ENCODE assay signal across 8 cellular contexts in the genomic region with DNA sequence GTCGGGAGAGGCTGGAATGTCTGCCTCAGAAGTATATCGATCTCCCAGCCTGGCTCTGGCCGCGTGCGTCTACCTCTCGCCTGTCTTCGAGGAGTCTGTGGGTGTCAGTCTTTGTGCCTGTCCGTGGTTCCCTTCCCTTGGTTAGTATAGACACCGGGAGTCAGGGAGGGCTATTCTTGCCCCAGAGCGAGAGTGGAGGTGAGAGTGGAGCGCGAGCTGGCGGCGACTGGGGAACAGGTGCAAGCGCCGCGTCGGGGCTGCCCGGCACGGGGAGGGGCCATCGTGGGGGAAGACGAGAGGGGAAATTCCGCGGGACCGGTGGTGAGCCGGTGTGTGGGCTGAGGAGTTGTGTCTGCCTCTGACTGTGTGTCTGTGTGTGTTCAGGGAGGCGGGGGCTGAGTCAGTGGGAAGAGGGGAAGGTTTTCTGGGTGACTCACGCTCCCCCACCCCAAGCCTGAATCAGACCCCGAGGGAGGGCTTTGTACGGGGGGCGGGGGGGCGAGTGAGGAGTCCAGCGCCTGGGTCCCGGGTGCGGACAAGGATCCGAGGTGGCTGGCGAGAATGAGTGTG. TPM values are rescaled to one million over a fixed set of nuclear protein-coding genes. Genes with fewer than 3 reads are reported as not detected.
DNase-seq lines count a peak whose midpoint lies in the region; ATAC-seq, FAIRE-seq and TF ChIP-seq lines count a peak whose summit lies in the region.

No MANE protein-coding gene starts in this region.

- no peak for TF ChIP-seq CTCF in GM12864 (IDR thresholded peaks at IDR 0.05; ENCODE audit: low read depth, low read length, missing control alignments)
- peak in 1 of 3 donors; percentile 11 for TF ChIP-seq CTCF in omental fat pad (IDR thresholded peaks at IDR 0.05)
- no peak for TF ChIP-seq CTCF in testis (IDR thresholded peaks at IDR 0.05)

- no peaks in the 10 kb centered on the region for H3K36me3 ChIP-seq in testis (ENCODE audit: low read depth, missing control alignments)

- intact Hi-C loops in testis (cut with DNase I; ENCODE audit: low total_unique reads) = loop anchor here (5.0 kb wide), 1 partner anchor 310 kb away; the partner anchor contains the start of gene PER1

- H3K4me3 ChIP-seq in GM12864 (ENCODE audit: low read depth, low read length) = peak overlapping the region; percentile 82
- peak overlapping the region; percentile 77 to 97 for H3K4me3 ChIP-seq in testis

- DNase-seq in GM12864 (ENCODE audit: low read depth) (peak; percentile 74), RCC 7860 (ENCODE audit: low spot score) (peak; percentile 89), germinal center (ENCODE audit: low spot score) (peak; percentile 75), omental fat pad (ENCODE audit: low spot score) (peak; percentile 91), testis (peak; percentile 65), cortex of kidney (lab: John Stamatoyannopoulos, UW) (no peak)
- DNase-seq in activated gamma-delta T cell treated with anti-CD3 and anti-CD28 coated beads, Interleukin-2, amount 50 U/mL, for 16 hours (ENCODE audit: low read depth) = peak; percentile 98

- TF ChIP-seq POLR2A in testis (IDR thresholded peaks at IDR 0.05) = no peak

- FAIRE-seq in RCC 7860 (lab: Jason Lieb, UNC) = no peak

- peak overlapping the region; percentile 97 for H3K27ac ChIP-seq in testis

- H3K9me3 ChIP-seq in testis = no peaks in the 10 kb centered on the region

- peaks cover 45% of the 10 kb centered on the region for H3K4me1 ChIP-seq in testis

- ATAC-seq in HG02678 (IDR thresholded peaks at IDR 0.05; ENCODE audit: unreplicated experiment) (peak; percentile 28), omental fat pad (ENCODE audit: low FRiP score) (peak; percentile 64)

- WGBS in testis, 2 donors = 0% methylated on average over 28 to 36 of the region's 37 CpGs

- no peaks in the 10 kb centered on the region for H3K27me3 ChIP-seq in testis

RNA-seq across cellular contexts. Expression of gene KDM6B, which starts 8.4 kb away (rescaled TPM):
- total RNA-seq in omental fat pad (10 to 100 TPM in 3 of 4 donors, 1 to 10 TPM in 1; 4.8 to 52.8 (median 34.6) TPM), testis (10 to 100 TPM; 38.0 to 41.8 TPM)
- polyA plus RNA-seq in testis (ENCODE audit: insufficient read depth, low read depth, low replicate concordance) = 27.8 TPM

RNA-seq across cellular contexts. Expression of gene TMEM88, which starts 12.4 kb away (rescaled TPM):
- total RNA-seq in omental fat pad (10 to 100 TPM; 20.2 to 99.9 (median 24.6) TPM), testis (1 to 10 TPM; 4.6 to 7.4 TPM)
- 6.8 TPM for polyA plus RNA-seq in testis (ENCODE audit: insufficient read depth, low read depth, low replicate concordance)

RNA-seq across cellular contexts. Expression of gene NAA38, which starts 14.9 kb away (rescaled TPM):
- total RNA-seq in omental fat pad (100 to 1,000 TPM in 1 of 4 donors, 10 to 100 TPM in 3; 61.2 to 209 (median 68.2) TPM), testis (10 to 100 TPM; 72.3 to 83.1 TPM)
- 102 TPM for polyA plus RNA-seq in testis (ENCODE audit: insufficient read depth, low read depth, low replicate concordance)

RNA-seq across cellular contexts. Expression of gene CYB5D1, which starts 15.3 kb away (rescaled TPM):
- total RNA-seq in omental fat pad (10 to 100 TPM in 1 of 4 donors, 1 to 10 TPM in 3; 9.0 to 33.5 (median 9.3) TPM), testis (10 to 100 TPM in 1 of 2 donors, 1 to 10 TPM in 1; 9.9 to 10.1 TPM)
- polyA plus RNA-seq in testis (ENCODE audit: insufficient read depth, low read depth, low replicate concordance) = 12.8 TPM

RNA-seq across cellular contexts. Expression of gene CHD3, which starts 46.1 kb away (rescaled TPM):
- total RNA-seq in omental fat pad = 10 to 100 TPM; 47.0 to 77.6 (median 57.3) TPM
- total RNA-seq in testis = 100 to 1,000 TPM; 111 to 123 TPM
- polyA plus RNA-seq in testis (ENCODE audit: insufficient read depth, low read depth, low replicate concordance) = 62.3 TPM
